In the genomic region with DNA sequence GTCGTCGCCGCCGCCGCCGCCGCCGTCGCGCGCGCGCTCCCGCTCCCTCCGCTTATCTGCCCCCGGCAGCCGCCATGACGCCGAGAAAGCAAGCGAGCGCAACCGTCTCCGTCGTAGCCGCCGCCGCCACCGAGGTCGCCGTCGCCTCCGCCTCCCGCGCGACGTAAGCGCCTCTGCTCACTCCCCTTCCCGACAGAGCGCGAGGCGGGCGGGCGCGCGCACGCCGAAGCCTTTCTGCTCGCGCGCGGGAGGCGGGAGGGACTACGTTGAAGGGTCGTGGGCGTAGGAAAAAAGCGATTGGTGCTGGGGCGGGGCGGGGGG, we compare ENCODE assay signal across 8 cellular contexts. TPM values are rescaled to one million over a fixed set of nuclear protein-coding genes. Genes with fewer than 3 reads are reported as not detected.
DNase-seq lines count a peak whose midpoint lies in the region; ATAC-seq and TF ChIP-seq lines count a peak whose summit lies in the region.

A gene (minus strand): TSS at position 206 of the 321 bp plus-strand sequence. CDS start 2,621 bp downstream, outside the sequence.

- H3K4me1 ChIP-seq in prostate gland (replicated peaks) = peaks cover 5% of the 10 kb centered on the region

- no peaks in the 10 kb centered on the region for H3K9me3 ChIP-seq in prostate gland

- H3K27me3 ChIP-seq in prostate gland (replicated peaks; ENCODE audit: insufficient read depth) = no peaks in the 10 kb centered on the region

- under 1% methylated on average over 52 of the region's 58 CpGs for WGBS in prostate gland

- peak within 1 kb of the TSS; percentile 92 to 99 (median 97) for H3K4me3 Mint-ChIP-seq in T-cell

- TF ChIP-seq CTCF in prostate gland (IDR thresholded peaks at IDR 0.05) = peak in 1 of 4 experiments; percentile 3

- ATAC-seq in HG02852 (IDR thresholded peaks at IDR 0.05; ENCODE audit: unreplicated experiment) (peak; percentile 60), T-cell (replicated peaks in 1 of 4) (peak; percentile 63 to 77 (median 73)), left cardiac atrium (peak; percentile 92 to 94)

- peaks cover 15% of the 10 kb centered on the region for H3K36me3 Mint-ChIP-seq in T-cell

- peak within 1 kb of the TSS; percentile 85 to 88 for H3K4me3 ChIP-seq in prostate gland

- peaks cover 68 to 76% (median 71%) of the 10 kb centered on the region in 3 donors for H3K4me1 Mint-ChIP-seq in T-cell

- DNase-seq in NCI-H146 treated with DMSO at 0.1 percent for 48 hours (lab: John Stamatoyannopoulos, UW; ENCODE audit: unreplicated experiment) = peak; percentile 70
- DNase-seq in T-cell = peak in 33 of 34 experiments; percentile 88 to 97 (median 95)
- DNase-seq in amniotic epithelial cell (ENCODE audit: low read depth) = peak; percentile 92
- DNase-seq in left cardiac atrium = peak; percentile 95
- DNase-seq in prostate gland (ENCODE audit: low spot score) = peak; percentile 93
- DNase-seq in ureter (ENCODE audit: low spot score) = peak; percentile 95

- peak within 1 kb of the TSS; percentile 99 to 100 for H3K27ac Mint-ChIP-seq in T-cell

- H3K36me3 ChIP-seq in prostate gland = no peaks in the 10 kb centered on the region

- POLR2A ChIA-PET in T-cell (lab: Charles Lee) = interaction anchor here (0.7 to 4.1 kb wide), 4 partner anchors 15 to 129 kb away, joined by 3 to 27 read pairs (median 4); no protein-coding TSS in a partner anchor

- intact Hi-C loops in left cardiac atrium (cut with DNase I) = no loop called here
- intact Hi-C loops in prostate gland (cut with DNase I) = loop anchor here (5.0 kb wide), 2 partner anchors 104 to 1426 kb away; no protein-coding TSS in a partner anchor

- no peaks in the 10 kb centered on the region for H3K27me3 Mint-ChIP-seq in T-cell

- TF ChIP-seq POLR2A in GM15510 (IDR thresholded peaks at IDR 0.05; ENCODE audit: borderline replicate concordance, extremely low read depth, insufficient read length) (peak; percentile 77), prostate gland (IDR thresholded peaks at IDR 0.05) (peak; percentile 95)

- peaks cover 0 to 2% (median 0%) of the 10 kb centered on the region in 3 donors for H3K9me3 Mint-ChIP-seq in T-cell

- H3K27ac ChIP-seq in prostate gland = peak within 1 kb of the TSS; percentile 97 to 100

- CTCF ChIA-PET in T-cell (lab: Charles Lee) = interaction anchor here (1.1 to 2.1 kb wide), 3 partner anchors 16 to 130 kb away, joined by 3 to 7 read pairs (median 4); no protein-coding TSS in a partner anchor

RNA-seq across cellular contexts. Expression of the gene that starts here (rescaled TPM):
- total RNA-seq in T-cell (100 to 1,000 TPM in 2 of 5 donors, 10 to 100 TPM in 3; 61.5 to 150 (median 64.9) TPM), left cardiac atrium (10 to 100 TPM; 15.0 to 24.8 TPM), prostate gland (10 to 100 TPM; 38.5 to 52.9 TPM), ureter (53.5 TPM)

Comparison
In these comparisons a context has a peak if more than half of its experiments do, and no peak if none do; other contexts are left out.
1. Peak in every context shown above with its lines: DNase-seq, ATAC-seq, H3K4me3 ChIP-seq and H3K27ac ChIP-seq.